22 cellular contexts compared by ENCODE assay signal in genomic region chr15:89870688-89871288, GRCh38. TPM values are rescaled to one million over a fixed set of nuclear protein-coding genes. Genes with fewer than 3 reads are reported as not detected.
DNase-seq lines count a peak whose midpoint lies in the region; ATAC-seq, FAIRE-seq and TF ChIP-seq lines count a peak whose summit lies in the region.
"Had no signal": no experiment of that assay in that cellular context is flagged by ENCODE, and none has a peak within 500 bp of the region (broad histone marks: within the 10 kb centered on the region; RNA-seq: fewer than 3 reads in every experiment).

No MANE protein-coding gene starts in this region.

- no peak for FAIRE-seq in pancreas (lab: Jason Lieb, UNC)
- FAIRE-seq in GM19239 (lab: Jason Lieb, UNC) = no peak
- FAIRE-seq: GM12891, HTR-8/SVneo had no signal

- no peaks in the 10 kb centered on the region for H3K27me3 ChIP-seq in body of pancreas
- H3K27me3 ChIP-seq in pancreas = no peaks in the 10 kb centered on the region
- H3K27me3 ChIP-seq: BLaER1 treated with 17β-estradiol and CSF1 and Interleukin-3, amounts not matched to agents 10 nM and 100 nM had no signal

- CTCF ChIA-PET in HEK293 (lab: Yijun Ruan, JAX) = interaction anchor here (1.3 to 8.9 kb wide), 3 partner anchors 56 to 130 kb away, joined by 5 to 344 read pairs (median 11); partner anchors contain the start of genes ANPEP and MESP1

- H3K27ac ChIP-seq in HEK293 (ENCODE audit: extremely low read depth, low read depth, low read length) (no peak overlapping the region), body of pancreas (peak overlapping the region; percentile 9 to 50 (median 42)), pancreas (peak overlapping the region in 1 of 4 donors; percentile 44)
- H3K27ac ChIP-seq: BLaER1 treated with 17β-estradiol and CSF1 and Interleukin-3, amounts not matched to agents 10 nM and 100 nM had no signal

- POLR2A ChIA-PET in HEK293 (lab: Yijun Ruan, JAX) = no interaction called here

- H3K4me3 ChIP-seq in HEK293 (ENCODE audit: low read depth, low read length) = no peak overlapping the region
- no peak overlapping the region for H3K4me3 ChIP-seq in body of pancreas
- no peak overlapping the region for H3K4me3 ChIP-seq in pancreas
- H3K4me3 ChIP-seq: BLaER1 treated with 17β-estradiol and CSF1 and Interleukin-3, amounts not matched to agents 10 nM and 100 nM had no signal

- WGBS in body of pancreas, 2 donors = 47 to 52% methylated on average over 4 of the region's 4 CpGs
- WGBS in pancreas, 2 donors = 60 to 62% methylated on average over 4 of the region's 4 CpGs

- intact Hi-C loops in body of pancreas (cut with DNase I) (no loop called here), pancreas (cut with DNase I) (loop anchor here in 1 of 3 donors (10.0 kb wide), 1 partner anchor 116 kb away; the partner anchor contains the start of gene MESP1), left ventricle myocardium superior (cut with micrococcal nuclease) (no loop called here)

- H3K4me1 ChIP-seq in HEK293 (ENCODE audit: control insufficient read depth, insufficient read depth, low read length) (no peaks in the 10 kb centered on the region), body of pancreas (peaks cover 62% of the 10 kb centered on the region), pancreas (peaks cover 28 to 45% (median 43%) of the 10 kb centered on the region in 3 donors)

- TF ChIP-seq CTCF in HEK293 (tag by site-specific recombination; IDR thresholded peaks at IDR 0.05) = no peak
- no peak for TF ChIP-seq CTCF in body of pancreas (IDR thresholded peaks at IDR 0.05)
- TF ChIP-seq CTCF in pancreas (IDR thresholded peaks at IDR 0.05) = no peak

- ATAC-seq in body of pancreas = peak; percentile 47
- peak; percentile 76 for ATAC-seq in left lobe of liver
- peak in 3 of 4 donors; percentile 9 to 41 (median 36) for ATAC-seq in pancreas
- ATAC-seq in left ventricle myocardium superior = no peak
- ATAC-seq: HCT116 had no signal

- H3K36me3 ChIP-seq in HEK293 (ENCODE audit: control insufficient read depth in 2 of 2, insufficient read depth in 1 of 2, low read length in 2 of 2) (peaks cover 47 to 48% of the 10 kb centered on the region in 2 experiments), body of pancreas (replicated peaks in 1 of 2; ENCODE audit: insufficient read depth in 1 of 2, low read depth in 2 of 2) (peaks cover 0 to 1% of the 10 kb centered on the region in 2 donors), pancreas (no peaks in the 10 kb centered on the region)

- H3K9me3 ChIP-seq in HEK293 (ENCODE audit: control insufficient read depth, insufficient read depth, low read depth, low read length) (no peaks in the 10 kb centered on the region), body of pancreas (no peaks in the 10 kb centered on the region), pancreas (no peaks in the 10 kb centered on the region)

- DNase-seq in body of pancreas (peak in 2 of 4 donors; percentile 30 to 38), left lobe of liver (ENCODE audit: low spot score) (no peak), pancreas (no peak), GM19239 (ENCODE audit: insufficient read length, low spot score) (no peak), left ventricle myocardium superior (no peak)
- no peak for DNase-seq in stimulated activated CD4-positive, alpha-beta T cell treated with anti-CD3 and anti-CD28 coated beads, Interleukin-2, amount 100 ng/mL, for 48 hours
- DNase-seq: CD4-positive, CD25-positive, alpha-beta regulatory T cell; CD8-positive, alpha-beta memory T cell; COR-L47; DMS 273 treated with DMSO at 0.1 percent for 48 hours; DMS53; DND-41; EL; GOT3; H7 had no signal

- TF ChIP-seq POLR2A in body of pancreas (IDR thresholded peaks at IDR 0.05) = no peak

TF ChIP-seq in HEK293, 187 proteins besides CTCF, POLR2A, EP300 and RAD21:
- TF ChIP-seq ZNF513 (tag by site-specific recombination; IDR thresholded peaks at IDR 0.05) = no peak
- 0 out of 2 replicates have a peak, but pooled peaks have one; percentile 25 for TF ChIP-seq ZNF10 (tag by site-specific recombination; IDR thresholded peaks at IDR 0.05)

RNA-seq across cellular contexts. Expression of gene AP3S2, which starts 23.0 kb away (rescaled TPM):
- total RNA-seq in body of pancreas (10 to 100 TPM; 32.3 to 57.6 TPM), left lobe of liver (26.4 TPM), pancreas (10 to 100 TPM; 15.7 to 25.2 (median 21.2) TPM), left ventricle myocardium superior (46.6 TPM)
- 10 to 100 TPM; 11.0 to 16.6 TPM for polyA plus RNA-seq in pancreas

RNA-seq across cellular contexts. Expression of gene ARPIN, which starts 42.0 kb away (rescaled TPM):
- 10 to 100 TPM; 23.1 to 40.5 TPM for total RNA-seq in body of pancreas
- total RNA-seq in left lobe of liver = 6.2 TPM
- 10 to 100 TPM; 26.2 to 49.8 (median 33.0) TPM for total RNA-seq in pancreas
- 10 to 100 TPM; 12.6 to 21.6 TPM for polyA plus RNA-seq in pancreas
- 11.3 TPM for total RNA-seq in left ventricle myocardium superior
- total RNA-seq: CD4-positive, CD25-positive, alpha-beta regulatory T cell had no signal
- polyA plus RNA-seq: CD4-positive, CD25-positive, alpha-beta regulatory T cell; CD8-positive, alpha-beta memory T cell; IgD-negative memory B cell had no signal

RNA-seq across cellular contexts. Expression of gene ANPEP, which starts 56.1 kb away (rescaled TPM):
- total RNA-seq in body of pancreas (100 to 1,000 TPM; 361 to 733 TPM), left lobe of liver (383 TPM), pancreas (1,000 to 10,000 TPM in 2 of 6 donors, 100 to 1,000 TPM in 4; 401 to 1,207 (median 921) TPM), left ventricle myocardium superior (7.7 TPM)
- polyA plus RNA-seq in pancreas = 100 to 1,000 TPM; 388 to 524 TPM
- total RNA-seq: G401 had no signal
- polyA plus RNA-seq: CD8-positive, alpha-beta memory T cell had no signal

Comparison
In these comparisons a context has a peak if more than half of its experiments do, and no peak if none do; other contexts are left out.
1. RNA of gene ANPEP, which starts 56.1 kb away (total RNA-seq): 401 to 1,207 TPM in pancreas, 361 to 733 TPM in body of pancreas and 383 TPM in left lobe of liver (single experiment); 7.7 TPM in left ventricle myocardium superior (single experiment); every median in the first group is over 10 times any median in the second.